ENCODE assay signal across 10 cellular contexts in the genomic region with DNA sequence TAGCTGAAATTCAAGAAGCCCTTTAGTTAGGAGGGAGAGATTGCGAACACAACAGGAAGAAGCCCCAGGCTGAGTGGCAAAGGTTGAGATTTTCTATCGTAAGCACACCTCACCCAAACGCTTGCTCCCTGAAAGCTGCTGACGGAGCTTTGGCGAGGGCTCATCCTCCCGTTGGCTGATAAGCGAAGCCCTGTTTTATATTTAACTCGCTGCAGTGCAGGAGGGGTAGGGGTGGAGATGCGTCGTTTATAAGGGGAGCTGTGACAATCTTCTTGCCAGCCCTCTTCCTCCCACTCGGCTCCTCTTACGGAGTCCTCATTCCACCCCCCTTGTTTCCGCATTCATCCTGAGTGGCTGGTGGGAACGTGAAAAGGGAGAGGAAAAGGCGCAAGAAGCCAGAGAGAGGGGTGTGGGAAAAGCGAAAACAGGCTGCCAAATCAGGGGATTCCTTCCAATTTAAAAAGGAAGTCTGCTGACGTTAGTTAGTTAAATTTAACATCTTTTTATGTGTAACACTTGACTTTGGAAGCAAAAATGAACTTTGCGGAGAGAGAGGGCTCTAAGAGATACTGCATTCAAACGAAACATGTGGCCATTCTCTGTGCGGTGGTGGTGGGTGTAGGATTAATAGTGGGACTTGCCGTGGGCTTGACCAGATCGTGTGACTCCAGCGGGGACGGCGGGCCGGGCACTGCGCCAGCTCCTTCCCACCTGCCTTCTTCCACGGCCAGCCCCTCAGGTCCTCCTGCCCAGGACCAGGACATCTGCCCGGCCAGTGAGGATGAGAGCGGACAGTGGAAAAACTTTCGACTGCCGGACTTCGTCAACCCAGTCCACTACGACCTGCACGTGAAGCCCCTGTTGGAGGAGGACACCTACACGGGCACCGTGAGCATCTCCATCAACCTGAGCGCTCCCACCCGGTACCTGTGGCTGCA. TPM values are rescaled to one million over a fixed set of nuclear protein-coding genes. Genes with fewer than 3 reads are reported as not detected.
DNase-seq lines count a peak whose midpoint lies in the region; ATAC-seq and TF ChIP-seq lines count a peak whose summit lies in the region.
"Had no signal": no experiment of that assay in that cellular context is flagged by ENCODE, and none has a peak within 500 bp of the region (broad histone marks: within the 10 kb centered on the region; RNA-seq: fewer than 3 reads in every experiment).

TSS of gene ENPEP (plus strand) at position 275 of the 938 bp plus-strand sequence. CDS start at position 535, 260 bp downstream.

- H3K4me3 Mint-ChIP-seq in Caco-2 (ENCODE audit: unreplicated experiment) = peak within 1 kb of the TSS; percentile 68
- H3K4me3 Mint-ChIP-seq: dendritic cell treated with granulocyte-macrophage colony-stimulating factor and Interleukin-4, amounts not matched to agents 40 ng/mL and 50 ng/mL, for 4 days had no signal

- peak within 1 kb of the TSS; percentile 42 for H3K27ac Mint-ChIP-seq in Caco-2 (ENCODE audit: unreplicated experiment)
- H3K27ac Mint-ChIP-seq: dendritic cell treated with granulocyte-macrophage colony-stimulating factor and Interleukin-4, amounts not matched to agents 40 ng/mL and 50 ng/mL, for 4 days had no signal

- H3K27ac ChIP-seq in body of pancreas (peak within 1 kb of the TSS in 1 of 4 donors; percentile 28), prostate gland (no peak within 1 kb of the TSS), WERI-Rb-1 (no peak within 1 kb of the TSS)

- no peak for TF ChIP-seq POLR2A in body of pancreas (IDR thresholded peaks at IDR 0.05)
- TF ChIP-seq POLR2A in prostate gland (IDR thresholded peaks at IDR 0.05) = no peak
- TF ChIP-seq POLR2A in GM18505 (IDR thresholded peaks at IDR 0.05; ENCODE audit: borderline replicate concordance, extremely low read depth, insufficient read depth, insufficient read length) = no peak

- TSS peak; percentile 65 for BruUV-seq in Caco-2 (replicated peaks; lab: Mats Ljungman, UMichigan)

- ATAC-seq in body of pancreas = peak; percentile 57
- no peak for ATAC-seq in GM18505 (IDR thresholded peaks at IDR 0.05; ENCODE audit: unreplicated experiment)
- ATAC-seq in GM21447 (IDR thresholded peaks at IDR 0.05; ENCODE audit: unreplicated experiment) = no peak

- DNase-seq in Caco-2 (no peak), body of pancreas (peak; percentile 7 to 17 (median 12)), hepatic stellate cell (ENCODE audit: low spot score) (peak; percentile 26), prostate gland (ENCODE audit: low spot score) (peak; percentile 4), WERI-Rb-1 (no peak), D341Med (ENCODE audit: low spot score) (no peak)
- DNase-seq: stimulated activated naive CD4-positive, alpha-beta T cell treated with Interleukin-2 at 50 U/mL for 16 hours had no signal

- no peaks in the 10 kb centered on the region for H3K9me3 ChIP-seq in Caco-2
- H3K9me3 ChIP-seq in body of pancreas = no peaks in the 10 kb centered on the region
- H3K9me3 ChIP-seq in prostate gland = no peaks in the 10 kb centered on the region
- H3K9me3 ChIP-seq in WERI-Rb-1 (ENCODE audit: severe bottlenecking) = no peaks in the 10 kb centered on the region

- H3K4me3 ChIP-seq in Caco-2 (ENCODE audit: low read depth, low read length) (no peak within 1 kb of the TSS), body of pancreas (no peak within 1 kb of the TSS), prostate gland (peak within 1 kb of the TSS; percentile 16 to 24), WERI-Rb-1 (ENCODE audit: low read depth, low read length) (no peak within 1 kb of the TSS)

- TF ChIP-seq CTCF in Caco-2 (IDR thresholded peaks at IDR 0.05; ENCODE audit: insufficient read depth in 1 of 2, low read depth in 1 of 2, low read length in 1 of 2, severe bottlenecking in 1 of 2, unreplicated experiment in 1 of 2) (no peak), body of pancreas (IDR thresholded peaks at IDR 0.05) (no peak), prostate gland (IDR thresholded peaks at IDR 0.05) (no peak), WERI-Rb-1 (IDR thresholded peaks at IDR 0.05; ENCODE audit: low read depth, low read length) (no peak)

- peaks cover 6% of the 10 kb centered on the region for H3K4me1 Mint-ChIP-seq in Caco-2 (ENCODE audit: low read depth, unreplicated experiment)

- H3K27me3 ChIP-seq in Caco-2 (replicated peaks; ENCODE audit: control insufficient read depth, insufficient read depth, low read length) = no peaks in the 10 kb centered on the region
- no peaks in the 10 kb centered on the region for H3K27me3 ChIP-seq in body of pancreas
- H3K27me3 ChIP-seq in prostate gland (replicated peaks; ENCODE audit: insufficient read depth) = no peaks in the 10 kb centered on the region
- no peaks in the 10 kb centered on the region for H3K27me3 ChIP-seq in WERI-Rb-1 (ENCODE audit: insufficient read depth, low read depth, severe bottlenecking)

- H3K36me3 Mint-ChIP-seq in Caco-2 (ENCODE audit: insufficient read depth, unreplicated experiment) = no peaks in the 10 kb centered on the region

- peaks cover 19% of the 10 kb centered on the region for H3K4me1 ChIP-seq in Caco-2
- no peaks in the 10 kb centered on the region for H3K4me1 ChIP-seq in body of pancreas
- H3K4me1 ChIP-seq in prostate gland (replicated peaks) = no peaks in the 10 kb centered on the region

- POLR2A ChIA-PET in Caco-2 (lab: Charles Lee) = no interaction called here

- intact Hi-C loops in Caco-2 (cut with micrococcal nuclease; ENCODE audit: unreplicated experiment) = no loop called here
- intact Hi-C loops in body of pancreas (cut with DNase I) = no loop called here
- intact Hi-C loops in prostate gland (cut with DNase I) = no loop called here

- peaks cover 2% of the 10 kb centered on the region for H3K27me3 Mint-ChIP-seq in Caco-2 (ENCODE audit: insufficient read depth, unreplicated experiment)

- H3K36me3 ChIP-seq in Caco-2 (ENCODE audit: control insufficient read depth, insufficient read depth, low read length) (no peaks in the 10 kb centered on the region), body of pancreas (replicated peaks in 1 of 2; ENCODE audit: insufficient read depth in 1 of 2, low read depth in 2 of 2) (no peaks in the 10 kb centered on the region), prostate gland (no peaks in the 10 kb centered on the region), WERI-Rb-1 (no peaks in the 10 kb centered on the region)

- H3K9me3 Mint-ChIP-seq in Caco-2 (ENCODE audit: unreplicated experiment) = peaks cover 8% of the 10 kb centered on the region
- H3K9me3 Mint-ChIP-seq: dendritic cell treated with granulocyte-macrophage colony-stimulating factor and Interleukin-4, amounts not matched to agents 40 ng/mL and 50 ng/mL, for 4 days had no signal

- 46 to 48% methylated on average over 34 of the region's 39 CpGs for WGBS in body of pancreas, 2 donors
- WGBS in prostate gland = 28% methylated on average over 39 of the region's 39 CpGs

- CTCF ChIA-PET in Caco-2 (lab: Charles Lee) = interaction anchor here (0.6 kb wide), 1 partner anchor 432 kb away, joined by 5 read pairs; no protein-coding TSS in a partner anchor

RNA-seq across cellular contexts. Expression of gene ENPEP, which starts in this region (rescaled TPM):
- total RNA-seq in Caco-2 (2022) (4.7 and 5.6 TPM in 2 replicates), body of pancreas (1 to 10 TPM in 1 of 2 donors, under 1 TPM in 1; 0.78 to 4.0 TPM), prostate gland (1 to 10 TPM; 1.3 to 1.8 TPM)

Comparison
In these comparisons a context has a peak if more than half of its experiments do, and no peak if none do; other contexts are left out.
1. DNase-seq: peak in body of pancreas (4 of 4), hepatic stellate cell (single experiment) and prostate gland (single experiment); none in Caco-2 (0 of 2), WERI-Rb-1 (single experiment) and D341Med (single experiment).
2. H3K4me3 ChIP-seq: peak in prostate gland (2 of 2); none in Caco-2 (single experiment), body of pancreas (0 of 2) and WERI-Rb-1 (single experiment).